In genomic region chr15:99253381-99254090, GRCh38 we compare ENCODE assay signal across 10 cellular contexts. TPM values are rescaled to one million over a fixed set of nuclear protein-coding genes. Genes with fewer than 3 reads are reported as not detected.
A peak's percentile ranks its signal among the peaks of the same experiment; 100 is the strongest.
DNase-seq lines count a peak whose midpoint lies in the region; TF ChIP-seq lines count a peak whose summit lies in the region.
"Had no signal": no experiment of that assay in that cellular context is flagged by ENCODE, and none has a peak within 500 bp of the region (broad histone marks: within the 10 kb centered on the region; RNA-seq: fewer than 3 reads in every experiment).

No MANE protein-coding gene starts in this region.

- peak; percentile 6 for TF ChIP-seq CTCF in fibroblast of villous mesenchyme (IDR thresholded peaks at IDR 0.05; ENCODE audit: insufficient read depth, low read depth, low read length)
- TF ChIP-seq CTCF in adrenal gland (IDR thresholded peaks at IDR 0.05) = no peak

- no peak for TF ChIP-seq POLR2A in adrenal gland (IDR thresholded peaks at IDR 0.05)

- H3K27ac ChIP-seq in BLaER1 treated with 17β-estradiol and CSF1 and Interleukin-3, amounts not matched to agents 10 nM and 100 nM = no peak overlapping the region
- H3K27ac ChIP-seq in adrenal gland = no peak overlapping the region
- H3K27ac ChIP-seq: sigmoid colon had no signal

- H3K9ac ChIP-seq in BLaER1 treated with 17β-estradiol and CSF1 and Interleukin-3, amounts not matched to agents 10 nM and 100 nM = no peak overlapping the region

- no peaks in the 10 kb centered on the region for H4K20me1 ChIP-seq in BLaER1 treated with 17β-estradiol and CSF1 and Interleukin-3, amounts not matched to agents 10 nM and 100 nM

- peaks cover 7 to 17% (median 10%) of the 10 kb centered on the region in 11 experiments; a peak in 19 of 22 replicates for H3K9me3 ChIP-seq in BLaER1 treated with 17β-estradiol and CSF1 and Interleukin-3, amounts not matched to agents 10 nM and 100 nM (replicated peaks in 1 of 11)
- no peaks in the 10 kb centered on the region for H3K9me3 ChIP-seq in adrenal gland (replicated peaks in 1 of 3)
- H3K9me3 ChIP-seq: sigmoid colon had no signal

- no peak overlapping the region for H3K4me3 ChIP-seq in BLaER1 treated with 17β-estradiol and CSF1 and Interleukin-3, amounts not matched to agents 10 nM and 100 nM
- no peak overlapping the region for H3K4me3 ChIP-seq in H7 (ENCODE audit: insufficient read depth, low read depth, low read length)
- no peak overlapping the region for H3K4me3 ChIP-seq in fibroblast of villous mesenchyme (ENCODE audit: low read depth, low read length)
- no peak overlapping the region for H3K4me3 ChIP-seq in adrenal gland
- H3K4me3 ChIP-seq: sigmoid colon had no signal

- H3K27me3 ChIP-seq in BLaER1 treated with 17β-estradiol and CSF1 and Interleukin-3, amounts not matched to agents 10 nM and 100 nM = peaks cover 0 to 7% (median 4%) of the 10 kb centered on the region in 11 experiments; a peak in 5 of 22 replicates
- H3K27me3 ChIP-seq in H7 (ENCODE audit: control insufficient read depth, insufficient read depth, low read length) = no peaks in the 10 kb centered on the region; the same call in 1 of the 2 replicates
- H3K27me3 ChIP-seq in adrenal gland = no peaks in the 10 kb centered on the region
- H3K27me3 ChIP-seq: sigmoid colon had no signal

- intact Hi-C loops in adrenal gland (cut with DNase I) = no loop called here
- intact Hi-C loops in posterior vena cava (cut with DNase I) = no loop called here

- WGBS in adrenal gland, 4 donors = 91 to 95% (median 92%) methylated on average over 6 of the region's 6 CpGs

- peaks cover 0 to 12% (median 0%) of the 10 kb centered on the region in 11 experiments; a peak in 6 of 22 replicates for H3K36me3 ChIP-seq in BLaER1 treated with 17β-estradiol and CSF1 and Interleukin-3, amounts not matched to agents 10 nM and 100 nM
- H3K36me3 ChIP-seq in H7 (replicated peaks; ENCODE audit: control insufficient read depth, insufficient read depth, low read length) (no peaks in the 10 kb centered on the region), adrenal gland (replicated peaks in 1 of 2) (peaks cover 0 to 6% of the 10 kb centered on the region in 2 donors)

- H3K4me1 ChIP-seq in BLaER1 treated with 17β-estradiol and CSF1 and Interleukin-3, amounts not matched to agents 10 nM and 100 nM = peaks cover 12 to 20% (median 18%) of the 10 kb centered on the region in 10 experiments
- H3K4me1 ChIP-seq in adrenal gland (replicated peaks in 1 of 2) = peaks cover 8 to 36% of the 10 kb centered on the region in 2 donors

- DNase-seq in H7 (peak; percentile 19), fibroblast of villous mesenchyme (ENCODE audit: low read depth) (peak; percentile 43), NCI-H526 treated with DMSO at 0.1 percent for 48 hours (lab: John Stamatoyannopoulos, UW) (no peak), adrenal gland (no peak), posterior vena cava (ENCODE audit: low spot score) (no peak), DMS 273 (lab: John Stamatoyannopoulos, UW; ENCODE audit: unreplicated experiment) (no peak)
- DNase-seq in activated CD4-positive, alpha-beta T cell treated with anti-CD3 and anti-CD28 coated beads, Interleukin-2, amount 50 U/mL, for 48 hours = peak; percentile 19 to 41
- DNase-seq: SIG-M5, sigmoid colon had no signal

- H3K4me2 ChIP-seq in BLaER1 treated with 17β-estradiol and CSF1 and Interleukin-3, amounts not matched to agents 10 nM and 100 nM = peak overlapping the region in 9 of 11 experiments; percentile 80 to 90 (median 87); a peak in 13 of 22 replicates

RNA-seq across cellular contexts. Expression of gene LRRC28, which starts 2.3 kb away (rescaled TPM):
- total RNA-seq in H7 (2014; rRNA removed; shearing (Covaris generic)) = 25.0 and 26.8 TPM in 2 replicates
- 22.5 and 27.6 TPM in 2 replicates for total RNA-seq in fibroblast of villous mesenchyme
- 10 to 100 TPM; 17.8 to 49.8 (median 23.3) TPM for total RNA-seq in adrenal gland
- 10 to 100 TPM in 1 of 3 donors, 1 to 10 TPM in 2; 4.4 to 20.6 (median 7.0) TPM for polyA plus RNA-seq in adrenal gland
- total RNA-seq in posterior vena cava = 10 to 100 TPM; 14.6 to 19.8 TPM

RNA-seq across cellular contexts. Expression of gene TTC23, which starts 4.2 kb away (rescaled TPM):
- total RNA-seq in H7 (2014; rRNA removed; shearing (Covaris generic)) = 21.2 and 30.7 TPM in 2 replicates
- 20.9 and 28.5 TPM in 2 replicates for total RNA-seq in fibroblast of villous mesenchyme
- total RNA-seq in adrenal gland = 10 to 100 TPM; 11.1 to 42.0 (median 25.6) TPM
- polyA plus RNA-seq in adrenal gland = 10 to 100 TPM; 10.9 to 20.4 (median 16.2) TPM
- total RNA-seq in posterior vena cava = 10 to 100 TPM; 16.6 to 16.9 TPM

Comparison
In these comparisons a context has a peak if more than half of its experiments do, and no peak if none do; other contexts are left out.
1. DNase-seq: peak in H7 (single experiment), activated CD4-positive, alpha-beta T cell treated with anti-CD3 and anti-CD28 coated beads, Interleukin-2, amount 50 U/mL, for 48 hours (2 of 2) and fibroblast of villous mesenchyme (single experiment); none in NCI-H526 treated with DMSO at 0.1 percent for 48 hours (single experiment), adrenal gland (0 of 7), posterior vena cava (single experiment) and DMS 273 (single experiment).